Comparison of ENCODE assay signal across 21 cellular contexts in the genomic region with DNA sequence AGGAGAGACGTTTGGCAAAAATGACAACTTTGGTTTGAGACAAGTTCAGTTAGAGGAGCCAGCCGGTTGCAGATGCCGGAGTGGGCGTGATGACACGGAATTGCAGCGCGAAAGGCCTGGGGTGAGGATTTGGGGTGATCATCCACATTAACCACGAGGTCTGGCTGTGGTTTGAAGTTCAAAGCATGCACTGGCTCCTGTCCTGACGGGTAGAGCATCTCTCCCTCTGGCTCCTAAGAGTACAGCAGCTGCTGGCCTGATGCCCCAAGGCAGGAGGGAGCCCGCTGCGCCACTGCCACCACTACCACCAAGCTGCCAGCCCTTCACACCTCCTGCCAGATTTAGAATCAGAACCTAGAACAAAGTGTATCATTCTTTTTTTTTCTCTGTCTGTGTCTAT. TPM values are rescaled to one million over a fixed set of nuclear protein-coding genes. Genes with fewer than 3 reads are reported as not detected.
DNase-seq lines count a peak whose midpoint lies in the region; ATAC-seq and TF ChIP-seq lines count a peak whose summit lies in the region.
"Had no signal": no experiment of that assay in that cellular context is flagged by ENCODE, and none has a peak within 500 bp of the region (broad histone marks: within the 10 kb centered on the region; RNA-seq: fewer than 3 reads in every experiment).

No MANE protein-coding gene starts in this region.

- H3K27me3 ChIP-seq in lower lobe of right lung (ENCODE audit: low read depth) (peaks cover 67% of the 10 kb centered on the region), tibial artery (peaks cover 0 to 77% of the 10 kb centered on the region in 2 donors)
- H3K27me3 ChIP-seq: vagina had no signal

- no peak overlapping the region for H3K4me3 ChIP-seq in lower lobe of right lung
- H3K4me3 ChIP-seq in tibial artery, result no peak overlapping the region
- H3K4me3 ChIP-seq: ascending aorta; BLaER1 treated with 17β-estradiol and CSF1 and Interleukin-3, amounts not matched to agents 10 nM and 100 nM; esophagus squamous epithelium; neural progenitor cell; vagina had no signal

- H3K9me3 ChIP-seq in lower lobe of right lung (no peaks in the 10 kb centered on the region), tibial artery (no peaks in the 10 kb centered on the region)
- H3K9me3 ChIP-seq: ascending aorta; BLaER1 treated with 17β-estradiol and CSF1 and Interleukin-3, amounts not matched to agents 10 nM and 100 nM; esophagus squamous epithelium; vagina had no signal

- peak; percentile 20 for DNase-seq in CD1c-positive myeloid dendritic cell (ENCODE audit: extremely low spot score)
- DNase-seq in MV-4-11 (lab: John Stamatoyannopoulos, UW), result peak; percentile 77
- DNase-seq in cerebellum (ENCODE audit: low spot score), result peak; percentile 80
- peak; percentile 6 for DNase-seq in lower lobe of right lung
- no peak for DNase-seq in tibial artery
- no peak for DNase-seq in NCI-H2081 treated with DMSO at 0.1 percent for 48 hours (lab: John Stamatoyannopoulos, UW)
- DNase-seq in stimulated activated naive CD4-positive, alpha-beta T cell treated with Interleukin-2 at 50 U/mL for 16 hours (lab: John Stamatoyannopoulos, UW), result no peak
- DNase-seq: activated CD4-positive, CD25-positive, alpha-beta regulatory T cell treated with anti-CD3 and anti-CD28 coated beads, Interleukin-2, amount 50 U/mL, for 72 hours; activated CD8-positive, alpha-beta T cell treated with anti-CD3 and anti-CD28 coated beads, Interleukin-2, amount 10 ng/mL, durations not matched to agents 7 days and 5 days; activated naive CD4-positive, alpha-beta T cell treated with anti-CD3 and anti-CD28 coated beads, Interleukin-2, amount 50 U/mL, for 16 hours; activated T-cell treated with anti-CD3 and anti-CD28 coated beads, Interleukin-2, amount 50 U/mL, for 48 hours; DMS153; effector CD8-positive, alpha-beta T cell; esophagus squamous epithelium; GDM1; NCI-H2029 had no signal

- peaks cover 24% of the 10 kb centered on the region for H3K4me1 ChIP-seq in lower lobe of right lung
- H3K4me1 ChIP-seq in tibial artery, result peaks cover 0 to 30% (median 24%) of the 10 kb centered on the region in 4 donors

- H3K27ac ChIP-seq in lower lobe of right lung (no peak overlapping the region), tibial artery (no peak overlapping the region)
- H3K27ac ChIP-seq: ascending aorta; BLaER1 treated with 17β-estradiol and CSF1 and Interleukin-3, amounts not matched to agents 10 nM and 100 nM; esophagus squamous epithelium; neural progenitor cell; vagina had no signal

- no peak for TF ChIP-seq CTCF in lower lobe of right lung (IDR thresholded peaks at IDR 0.05)
- TF ChIP-seq CTCF in tibial artery (IDR thresholded peaks at IDR 0.05), result no peak

- intact Hi-C loops in lower lobe of right lung (cut with DNase I) (no loop called here), tibial artery (cut with DNase I; ENCODE audit: low total_unique reads) (no loop called here)

- no peak for ATAC-seq in lower lobe of right lung
- ATAC-seq in HG02970 (IDR thresholded peaks at IDR 0.05; ENCODE audit: low FRiP score, unreplicated experiment), result no peak
- ATAC-seq: activated CD8-positive, alpha-beta T cell treated with anti-CD3 and anti-CD28 coated beads, Interleukin-2, amount 10 ng/mL, durations not matched to agents 7 days and 5 days had no signal

- H3K36me3 ChIP-seq in lower lobe of right lung (no peaks in the 10 kb centered on the region), tibial artery (no peaks in the 10 kb centered on the region)
- H3K36me3 ChIP-seq: ascending aorta; BLaER1 treated with 17β-estradiol and CSF1 and Interleukin-3, amounts not matched to agents 10 nM and 100 nM; esophagus squamous epithelium; neural progenitor cell; vagina had no signal

RNA-seq across cellular contexts. Expression of a gene that starts 3.7 kb away (rescaled TPM):
- 5.0 TPM for total RNA-seq in cerebellum
- total RNA-seq in lower lobe of right lung, result 0.18 TPM
- total RNA-seq: ascending aorta had no signal

Comparison
In these comparisons a context has a peak if more than half of its experiments do, and no peak if none do; other contexts are left out.
1. DNase-seq: peak in CD1c-positive myeloid dendritic cell (single experiment), MV-4-11 (single experiment), cerebellum (single experiment) and lower lobe of right lung (single experiment); none in tibial artery (0 of 2), NCI-H2081 treated with DMSO at 0.1 percent for 48 hours (single experiment) and stimulated activated naive CD4-positive, alpha-beta T cell treated with Interleukin-2 at 50 U/mL for 16 hours (single experiment).